Comparison of ENCODE assay signal across 2 cellular contexts in genomic region chr19:18388328-18389094, GRCh38.
TF ChIP-seq lines count a peak whose summit lies in the region.

No MANE protein-coding gene starts in this region.

TF ChIP-seq in HEK293, 187 proteins besides CTCF, POLR2A, EP300 and RAD21 (continued from another document and continues in another):
- TF ChIP-seq ZBTB48 (tag by site-specific recombination; IDR thresholded peaks at IDR 0.05) (no peak), ZNF843 (tag by site-specific recombination; IDR thresholded peaks at IDR 0.05) (peak; percentile 14; the same call in 1 of the 2 replicates), ZFP37 (tag by site-specific recombination; IDR thresholded peaks at IDR 0.05) (no peak), ZNF174 (tag by site-specific recombination; IDR thresholded peaks at IDR 0.05) (no peak), ZNF114 (tag by site-specific recombination; IDR thresholded peaks at IDR 0.05) (no peak), SP2 (tag by site-specific recombination; IDR thresholded peaks at IDR 0.05) (no peak), GFI1B (tag by site-specific recombination; IDR thresholded peaks at IDR 0.05) (no peak), ZNF211 (tag by site-specific recombination; IDR thresholded peaks at IDR 0.05; ENCODE audit: low read depth) (no peak), ZNF704 (tag by site-specific recombination; IDR thresholded peaks at IDR 0.05) (no peak), ZNF658 (tag by site-specific recombination; IDR thresholded peaks at IDR 0.05) (no peak), ZNF660 (tag by site-specific recombination; IDR thresholded peaks at IDR 0.05) (peak; percentile 25; the same call in 1 of the 2 replicates), KLF7 (tag by site-specific recombination; IDR thresholded peaks at IDR 0.05; ENCODE audit: borderline replicate concordance) (no peak), ATF2 (tag by site-specific recombination; IDR thresholded peaks at IDR 0.05; ENCODE audit: low read depth) (no peak), ZNF132 (tag by site-specific recombination; IDR thresholded peaks at IDR 0.05; ENCODE audit: borderline replicate concordance) (no peak), REPIN1 (tag by site-specific recombination; IDR thresholded peaks at IDR 0.05; ENCODE audit: low read depth) (no peak), SCRT2 (tag by site-specific recombination; IDR thresholded peaks at IDR 0.05) (peak; percentile 39; the same call in 1 of the 2 replicates), ZNF560 (tag by site-specific recombination; IDR thresholded peaks at IDR 0.05; ENCODE audit: borderline replicate concordance) (peak; percentile 70; the same call in 1 of the 2 replicates), SCRT1 (tag by site-specific recombination; IDR thresholded peaks at IDR 0.05; ENCODE audit: borderline replicate concordance) (no peak), ZNF23 (tag by site-specific recombination; IDR thresholded peaks at IDR 0.05; ENCODE audit: borderline replicate concordance) (no peak), ZBTB8A (tag by site-specific recombination; IDR thresholded peaks at IDR 0.05) (peak; percentile 81), ZNF777 (tag by site-specific recombination; IDR thresholded peaks at IDR 0.05; ENCODE audit: borderline replicate concordance) (no peak; the same call in 1 of the 2 replicates), PRDM4 (tag by site-specific recombination; IDR thresholded peaks at IDR 0.05) (no peak), ZSCAN4 (tag by site-specific recombination; IDR thresholded peaks at IDR 0.05) (no peak), ZNF585B (tag by site-specific recombination; IDR thresholded peaks at IDR 0.05) (no peak), ZBTB20 (tag by site-specific recombination; IDR thresholded peaks at IDR 0.05) (peak; percentile 58)
- TF ChIP-seq, protein P1, sequence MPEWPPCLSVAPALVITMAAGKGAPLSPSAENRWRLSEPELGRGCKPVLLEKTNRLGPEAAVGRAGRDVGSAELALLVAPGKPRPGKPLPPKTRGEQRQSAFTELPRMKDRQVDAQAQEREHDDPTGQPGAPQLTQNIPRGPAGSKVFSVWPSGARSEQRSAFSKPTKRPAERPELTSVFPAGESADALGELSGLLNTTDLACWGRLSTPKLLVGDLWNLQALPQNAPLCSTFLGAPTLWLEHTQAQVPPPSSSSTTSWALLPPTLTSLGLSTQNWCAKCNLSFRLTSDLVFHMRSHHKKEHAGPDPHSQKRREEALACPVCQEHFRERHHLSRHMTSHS (tag by site-specific recombination; IDR thresholded peaks at IDR 0.05), result no peak

TF ChIP-seq in K562, 482 proteins besides CTCF, POLR2A, EP300 and RAD21 (continued from another document and continues in another):
- TF ChIP-seq AFF4 (CRISPR knock-in tag; IDR thresholded peaks at IDR 0.05), result peak; percentile 98
- peak; percentile 76 for TF ChIP-seq HNRNPK (IDR thresholded peaks at IDR 0.05; ENCODE audit: low read depth, low read length, poor library complexity, severe bottlenecking)
- TF ChIP-seq, protein P2, sequence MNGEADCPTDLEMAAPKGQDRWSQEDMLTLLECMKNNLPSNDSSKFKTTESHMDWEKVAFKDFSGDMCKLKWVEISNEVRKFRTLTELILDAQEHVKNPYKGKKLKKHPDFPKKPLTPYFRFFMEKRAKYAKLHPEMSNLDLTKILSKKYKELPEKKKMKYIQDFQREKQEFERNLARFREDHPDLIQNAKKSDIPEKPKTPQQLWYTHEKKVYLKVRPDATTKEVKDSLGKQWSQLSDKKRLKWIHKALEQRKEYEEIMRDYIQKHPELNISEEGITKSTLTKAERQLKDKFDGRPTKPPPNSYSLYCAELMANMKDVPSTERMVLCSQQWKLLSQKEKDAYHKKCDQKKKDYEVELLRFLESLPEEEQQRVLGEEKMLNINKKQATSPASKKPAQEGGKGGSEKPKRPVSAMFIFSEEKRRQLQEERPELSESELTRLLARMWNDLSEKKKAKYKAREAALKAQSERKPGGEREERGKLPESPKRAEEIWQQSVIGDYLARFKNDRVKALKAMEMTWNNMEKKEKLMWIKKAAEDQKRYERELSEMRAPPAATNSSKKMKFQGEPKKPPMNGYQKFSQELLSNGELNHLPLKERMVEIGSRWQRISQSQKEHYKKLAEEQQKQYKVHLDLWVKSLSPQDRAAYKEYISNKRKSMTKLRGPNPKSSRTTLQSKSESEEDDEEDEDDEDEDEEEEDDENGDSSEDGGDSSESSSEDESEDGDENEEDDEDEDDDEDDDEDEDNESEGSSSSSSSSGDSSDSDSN (IDR thresholded peaks at IDR 0.05; ENCODE audit: borderline replicate concordance in 1 of 2, low read depth in 2 of 2, low read length in 2 of 2), result peak; percentile 82 to 93; a peak in 3 of 4 replicates
- TF ChIP-seq MAFG (tag; conservative IDR thresholded peaks at IDR 0.05), result no peak
- TF ChIP-seq NCOR1 (IDR thresholded peaks at IDR 0.05), result peak; percentile 63
- TF ChIP-seq ZNF124 (CRISPR knock-in tag; IDR thresholded peaks at IDR 0.05), result peak; percentile 92; the same call in 1 of the 2 replicates
- TF ChIP-seq, protein P3, sequence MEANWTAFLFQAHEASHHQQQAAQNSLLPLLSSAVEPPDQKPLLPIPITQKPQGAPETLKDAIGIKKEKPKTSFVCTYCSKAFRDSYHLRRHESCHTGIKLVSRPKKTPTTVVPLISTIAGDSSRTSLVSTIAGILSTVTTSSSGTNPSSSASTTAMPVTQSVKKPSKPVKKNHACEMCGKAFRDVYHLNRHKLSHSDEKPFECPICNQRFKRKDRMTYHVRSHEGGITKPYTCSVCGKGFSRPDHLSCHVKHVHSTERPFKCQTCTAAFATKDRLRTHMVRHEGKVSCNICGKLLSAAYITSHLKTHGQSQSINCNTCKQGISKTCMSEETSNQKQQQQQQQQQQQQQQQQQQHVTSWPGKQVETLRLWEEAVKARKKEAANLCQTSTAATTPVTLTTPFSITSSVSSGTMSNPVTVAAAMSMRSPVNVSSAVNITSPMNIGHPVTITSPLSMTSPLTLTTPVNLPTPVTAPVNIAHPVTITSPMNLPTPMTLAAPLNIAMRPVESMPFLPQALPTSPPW (CRISPR knock-in tag; IDR thresholded peaks at IDR 0.05), result peak; percentile 53; the same call in 1 of the 2 replicates
- TF ChIP-seq ZFP36 (IDR thresholded peaks at IDR 0.05; ENCODE audit: low read depth, low read length, partially characterized antibody), result no peak
- peak; percentile 93 for TF ChIP-seq ZNF511 (CRISPR knock-in tag; IDR thresholded peaks at IDR 0.05)
- no peak for TF ChIP-seq BACH1 (tag; IDR thresholded peaks at IDR 0.05)
- peak; percentile 69; the same call in 1 of the 2 replicates for TF ChIP-seq SRSF1 (IDR thresholded peaks at IDR 0.05; ENCODE audit: low read depth, low read length)
- TF ChIP-seq CTBP1 (IDR thresholded peaks at IDR 0.05; ENCODE audit: borderline replicate concordance), result peak; percentile 95
- TF ChIP-seq FIP1L1 (IDR thresholded peaks at IDR 0.05; ENCODE audit: low read depth, low read length, poor library complexity, severe bottlenecking), result peak; percentile 99
- peak; percentile 62 for TF ChIP-seq TBP (optimal IDR thresholded peaks at IDR 0.05; ENCODE audit: low read depth, low read length)
- TF ChIP-seq ZNF589 (CRISPR knock-in tag; IDR thresholded peaks at IDR 0.05; ENCODE audit: low read depth), result peak; percentile 87
- no peak for TF ChIP-seq TARDBP (IDR thresholded peaks at IDR 0.05)
- TF ChIP-seq ZNF644 (tag; IDR thresholded peaks at IDR 0.05; ENCODE audit: low read depth), result no peak
- peak; percentile 56; the same call in 1 of the 2 replicates for TF ChIP-seq ZNF24 (IDR thresholded peaks at IDR 0.05)
- TF ChIP-seq, protein P4, sequence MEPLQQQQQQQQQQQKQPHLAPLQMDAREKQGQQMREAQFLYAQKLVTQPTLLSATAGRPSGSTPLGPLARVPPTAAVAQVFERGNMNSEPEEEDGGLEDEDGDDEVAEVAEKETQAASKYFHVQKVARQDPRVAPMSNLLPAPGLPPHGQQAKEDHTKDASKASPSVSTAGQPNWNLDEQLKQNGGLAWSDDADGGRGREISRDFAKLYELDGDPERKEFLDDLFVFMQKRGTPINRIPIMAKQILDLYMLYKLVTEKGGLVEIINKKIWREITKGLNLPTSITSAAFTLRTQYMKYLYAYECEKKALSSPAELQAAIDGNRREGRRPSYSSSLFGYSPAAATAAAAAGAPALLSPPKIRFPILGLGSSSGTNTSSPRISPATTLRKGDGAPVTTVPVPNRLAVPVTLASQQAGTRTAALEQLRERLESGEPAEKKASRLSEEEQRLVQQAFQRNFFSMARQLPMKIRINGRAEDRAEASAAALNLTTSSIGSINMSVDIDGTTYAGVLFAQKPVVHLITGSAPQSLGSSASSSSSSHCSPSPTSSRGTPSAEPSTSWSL (CRISPR knock-in tag; IDR thresholded peaks at IDR 0.05; ENCODE audit: borderline replicate concordance), result no peak
- no peak for TF ChIP-seq ZNF277 (CRISPR knock-in tag; IDR thresholded peaks at IDR 0.05; ENCODE audit: borderline replicate concordance)
- TF ChIP-seq IRF1 (CRISPR knock-in tag; IDR thresholded peaks at IDR 0.05; ENCODE audit: borderline replicate concordance), result 0 out of 2 replicates have a peak, but pooled peaks have one; percentile 7
- TF ChIP-seq RBM14 (IDR thresholded peaks at IDR 0.05; ENCODE audit: borderline replicate concordance, insufficient read depth, low read depth, low read length), result 0 out of 2 replicates have a peak, but pooled peaks have one; percentile 88
- TF ChIP-seq KLF16 (IDR thresholded peaks at IDR 0.05), result 0 out of 2 replicates have a peak, but pooled peaks have one; percentile 58
- 0 out of 2 replicates have a peak, but pooled peaks have one; percentile 28 for TF ChIP-seq NBN (IDR thresholded peaks at IDR 0.05; ENCODE audit: low read depth)
- no peak for TF ChIP-seq ZZZ3 (IDR thresholded peaks at IDR 0.05)
- TF ChIP-seq MED1 (CRISPR knock-in tag; IDR thresholded peaks at IDR 0.05; ENCODE audit: borderline replicate concordance), result peak; percentile 89; the same call in 1 of the 2 replicates
- TF ChIP-seq HMGXB4 (CRISPR knock-in tag; IDR thresholded peaks at IDR 0.05), result peak; percentile 97
- peak; percentile 70; the same call in 1 of the 2 replicates for TF ChIP-seq ZNF197 (CRISPR knock-in tag; IDR thresholded peaks at IDR 0.05; ENCODE audit: low read depth)
- TF ChIP-seq PHF21A (IDR thresholded peaks at IDR 0.05; ENCODE audit: borderline replicate concordance, low read depth), result peak; percentile 79
- TF ChIP-seq KDM1A (IDR thresholded peaks at IDR 0.05), result peak; percentile 30 to 83; a peak in 3 of 4 replicates
- peak; percentile 78 for TF ChIP-seq ZFX (CRISPR knock-in tag; IDR thresholded peaks at IDR 0.05)
- TF ChIP-seq STAG1 (CRISPR knock-in tag; IDR thresholded peaks at IDR 0.05; ENCODE audit: borderline replicate concordance), result 0 out of 2 replicates have a peak, but pooled peaks have one; percentile 39
